17 cellular contexts compared by ENCODE assay signal in genomic region chr11:123164732-123165450, GRCh38.
"Had no signal": no experiment of that assay in that cellular context is flagged by ENCODE, and none has a peak within 500 bp of the region (broad histone marks: within the 10 kb centered on the region; RNA-seq: fewer than 3 reads in every experiment).

No MANE protein-coding gene starts in this region.

- H3K9me3 ChIP-seq: heart right ventricle, prostate gland, testis, upper lobe of right lung had no signal

- H3K27ac ChIP-seq: heart right ventricle, neural progenitor cell, prostate gland, skin epidermis, testis had no signal

- H3K9ac ChIP-seq: neural progenitor cell had no signal

- H3K4me1 ChIP-seq: neural progenitor cell, prostate gland, testis had no signal

- H3K4me3 ChIP-seq: heart right ventricle, neural progenitor cell, prostate gland, skin epidermis, testis, upper lobe of right lung had no signal

- DNase-seq: activated CD4-positive, alpha-beta T cell treated with anti-CD3 and anti-CD28 coated beads, Interleukin-2, amount 10 ng/mL, durations not matched to agents 7 days and 5 days; activated CD8-positive, alpha-beta T cell treated with anti-CD3 and anti-CD28 coated beads, Interleukin-2, amount 10 ng/mL, durations not matched to agents 7 days and 5 days; activated effector memory CD4-positive, alpha-beta T cell treated with Interleukin-2 at 50 U/mL for 16 hours; activated naive CD4-positive, alpha-beta T cell treated with anti-CD3 and anti-CD28 coated beads, Interleukin-2, amount 10 ng/mL, durations not matched to agents 7 days and 5 days; activated T-cell treated with anti-CD3 and anti-CD28 coated beads, Interleukin-2, amount 50 U/mL, for 4 hours; effector CD8-positive, alpha-beta T cell; heart right ventricle; kidney glomerular epithelial cell; left ventricle myocardium superior; naive thymus-derived CD4-positive, alpha-beta T cell; right cardiac atrium; T1000; testis; upper lobe of right lung had no signal

- H3K27me3 ChIP-seq: neural progenitor cell, testis, upper lobe of right lung had no signal

- H3K36me3 ChIP-seq: heart right ventricle, neural progenitor cell, prostate gland, upper lobe of right lung had no signal
